ENCODE assay signal across 30 cellular contexts in genomic region chr3:98968824-98969223, GRCh38.
"Had no signal": no experiment of that assay in that cellular context is flagged by ENCODE, and none has a peak within 500 bp of the region (broad histone marks: within the 10 kb centered on the region; RNA-seq: fewer than 3 reads in every experiment).

No MANE protein-coding gene starts in this region.

- ATAC-seq: gastroesophageal sphincter; left lung; lower lobe of right lung; natural killer cell; right cardiac atrium; stimulated activated naive CD8-positive, alpha-beta T cell treated with anti-CD3 and anti-CD28 coated beads, Interleukin-15, Interleukin-2, amounts not matched to agents 100 U/mL and 50 U/mL, for 24 hours had no signal

- H3K36me3 ChIP-seq: gastroesophageal sphincter, left lung, lower lobe of right lung, neural progenitor cell, spleen, thoracic aorta had no signal

- H3K36me3 Mint-ChIP-seq: activated naive CD8-positive, alpha-beta T cell; brain; natural killer cell had no signal

- H3K27ac ChIP-seq: coronary artery, dorsolateral prefrontal cortex, gastroesophageal sphincter, left lung, lower lobe of right lung, neural progenitor cell, spleen, thoracic aorta, VCaP had no signal

- H3K9me3 ChIP-seq: gastroesophageal sphincter, left lung, lower lobe of right lung, spleen, thoracic aorta had no signal

- H3K4me1 ChIP-seq: gastroesophageal sphincter, lower lobe of right lung, neural progenitor cell, spleen had no signal

- DNase-seq: activated CD4-positive, alpha-beta T cell treated with anti-CD3 and anti-CD28 coated beads for 48 hours; activated CD4-positive, alpha-beta T cell treated with anti-CD3 and anti-CD28 coated beads, Interleukin-2, amount 50 U/mL, for 48 hours; activated CD8-positive, alpha-beta memory T cell treated with anti-CD3 and anti-CD28 coated beads for 24 hours; activated effector memory CD4-positive, alpha-beta T cell treated with Interleukin-2 at 50 U/mL for 16 hours; activated naive CD4-positive, alpha-beta T cell treated with Interleukin-2 at 50 U/mL for 16 hours; anterior cingulate cortex; dorsolateral prefrontal cortex; effector memory CD4-positive, alpha-beta T cell; head of caudate nucleus; hypothalamus; kidney glomerular epithelial cell; left lung; lower lobe of right lung; mesendoderm; natural killer cell; occipital lobe; posterior cingulate gyrus; right cardiac atrium; spleen; stimulated activated CD4-positive, alpha-beta T cell treated with anti-CD3 and anti-CD28 coated beads, Interleukin-2, amount 100 ng/mL, for 48 hours; stimulated activated naive CD8-positive, alpha-beta T cell treated with anti-CD3 and anti-CD28 coated beads, Interleukin-15, Interleukin-2, amounts not matched to agents 100 U/mL and 50 U/mL, for 24 hours; trophoblast cell had no signal

- H3K27ac Mint-ChIP-seq: activated naive CD8-positive, alpha-beta T cell; brain; natural killer cell; neural progenitor cell had no signal

- FAIRE-seq: urothelium cell line had no signal

- H3K4me3 Mint-ChIP-seq: activated naive CD8-positive, alpha-beta T cell; brain; natural killer cell; neural progenitor cell had no signal

- H3K4me2 ChIP-seq: neural progenitor cell had no signal

- H3K9ac ChIP-seq: neural progenitor cell had no signal

- H3K4me3 ChIP-seq: coronary artery, dorsolateral prefrontal cortex, gastroesophageal sphincter, left lung, lower lobe of right lung, neural progenitor cell, spleen, thoracic aorta had no signal

- H3K27me3 ChIP-seq: gastroesophageal sphincter, left lung, neural progenitor cell, spleen had no signal

- H2AFZ ChIP-seq: neural progenitor cell had no signal

- H3K4me1 Mint-ChIP-seq: natural killer cell had no signal
